8 cellular contexts compared by ENCODE assay signal in the genomic region with DNA sequence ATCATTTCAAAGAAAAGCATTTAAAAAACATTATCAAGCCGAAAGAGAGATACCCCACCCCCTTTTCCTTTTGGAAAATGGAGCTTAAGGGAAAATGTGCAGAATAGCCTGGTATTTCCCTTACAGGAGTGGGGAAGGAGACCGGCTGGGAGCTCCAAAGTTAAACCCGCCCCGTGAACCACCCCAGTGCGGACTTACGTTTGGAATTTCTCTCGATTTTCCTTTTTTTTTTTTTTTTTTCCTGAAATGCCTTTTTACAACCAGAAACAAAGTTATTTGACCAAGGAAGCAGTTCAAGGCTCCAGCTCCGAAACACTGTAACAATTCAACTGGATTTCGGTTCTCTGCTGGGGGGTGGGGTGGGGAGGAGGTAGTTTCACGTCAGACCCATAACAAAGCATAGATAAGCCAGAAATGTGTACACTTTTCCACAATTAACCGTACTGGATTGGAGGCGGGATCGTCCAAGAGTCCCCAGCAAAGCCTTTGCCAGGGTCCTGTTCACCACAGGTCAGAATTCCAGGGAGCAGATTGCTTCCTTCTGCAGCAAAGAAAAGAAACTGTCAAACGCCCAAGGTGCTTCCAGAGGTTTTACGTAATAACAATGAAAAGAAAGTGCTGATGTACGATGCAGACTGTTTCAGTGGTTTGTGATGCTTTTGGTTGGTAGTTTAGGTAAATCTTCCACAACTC. TPM values are rescaled to one million over a fixed set of nuclear protein-coding genes. Genes with fewer than 3 reads are reported as not detected.
DNase-seq lines count a peak whose midpoint lies in the region; ATAC-seq and TF ChIP-seq lines count a peak whose summit lies in the region.

No MANE protein-coding gene starts in this region.

- H4K20me1 ChIP-seq in hepatocyte (ENCODE audit: insufficient read depth, poor library complexity, severe bottlenecking), result no peaks in the 10 kb centered on the region

- H3K36me3 Mint-ChIP-seq in activated CD4-positive, alpha-beta T cell treated with anti-CD3 and anti-CD28 coated beads, Interleukin-2, amount 10 ng/mL, durations not matched to agents 7 days and 5 days (ENCODE audit: low read depth), result peaks cover 3% of the 10 kb centered on the region
- no peaks in the 10 kb centered on the region for H3K36me3 Mint-ChIP-seq in activated CD8-positive, alpha-beta T cell treated with anti-CD3 and anti-CD28 coated beads, Interleukin-2, amount 10 ng/mL, durations not matched to agents 7 days and 5 days (ENCODE audit: low read depth)
- no peaks in the 10 kb centered on the region for H3K36me3 Mint-ChIP-seq in stimulated activated effector memory CD8-positive, alpha-beta T cell treated with anti-CD3 and anti-CD28 coated beads, Interleukin-12 subunit alpha, Interleukin-12 subunit beta, amount 100 ng/mL, for 72 hours

- H3K4me1 ChIP-seq in hepatocyte (ENCODE audit: insufficient read depth), result peaks cover 29% of the 10 kb centered on the region

- ATAC-seq in activated CD8-positive, alpha-beta T cell treated with anti-CD3 and anti-CD28 coated beads, Interleukin-2, amount 10 ng/mL, durations not matched to agents 7 days and 5 days, result no peak
- ATAC-seq in stimulated activated effector memory CD8-positive, alpha-beta T cell treated with anti-CD3 and anti-CD28 coated beads, Interleukin-12 subunit alpha, Interleukin-12 subunit beta, amount 100 ng/mL, for 72 hours, result no peak
- ATAC-seq in GM18517 (IDR thresholded peaks at IDR 0.05; ENCODE audit: unreplicated experiment), result no peak

- H3K27ac ChIP-seq in hepatocyte, result peak overlapping the region; percentile 97

- peaks cover 42% of the 10 kb centered on the region for H3K4me1 Mint-ChIP-seq in activated CD4-positive, alpha-beta T cell treated with anti-CD3 and anti-CD28 coated beads, Interleukin-2, amount 10 ng/mL, durations not matched to agents 7 days and 5 days
- peaks cover 38% of the 10 kb centered on the region for H3K4me1 Mint-ChIP-seq in activated CD8-positive, alpha-beta T cell treated with anti-CD3 and anti-CD28 coated beads, Interleukin-2, amount 10 ng/mL, durations not matched to agents 7 days and 5 days (ENCODE audit: low read depth)
- H3K4me1 Mint-ChIP-seq in stimulated activated effector memory CD8-positive, alpha-beta T cell treated with anti-CD3 and anti-CD28 coated beads, Interleukin-12 subunit alpha, Interleukin-12 subunit beta, amount 100 ng/mL, for 72 hours, result peaks cover 36% of the 10 kb centered on the region

- H3K4me3 Mint-ChIP-seq in activated CD4-positive, alpha-beta T cell treated with anti-CD3 and anti-CD28 coated beads, Interleukin-2, amount 10 ng/mL, durations not matched to agents 7 days and 5 days, result peak overlapping the region; percentile 70
- H3K4me3 Mint-ChIP-seq in activated CD8-positive, alpha-beta T cell treated with anti-CD3 and anti-CD28 coated beads, Interleukin-2, amount 10 ng/mL, durations not matched to agents 7 days and 5 days, result peak overlapping the region; percentile 72
- peak overlapping the region; percentile 84 for H3K4me3 Mint-ChIP-seq in stimulated activated effector memory CD8-positive, alpha-beta T cell treated with anti-CD3 and anti-CD28 coated beads, Interleukin-12 subunit alpha, Interleukin-12 subunit beta, amount 100 ng/mL, for 72 hours

- H3K9me3 Mint-ChIP-seq in activated CD4-positive, alpha-beta T cell treated with anti-CD3 and anti-CD28 coated beads, Interleukin-2, amount 10 ng/mL, durations not matched to agents 7 days and 5 days, result no peaks in the 10 kb centered on the region
- H3K9me3 Mint-ChIP-seq in activated CD8-positive, alpha-beta T cell treated with anti-CD3 and anti-CD28 coated beads, Interleukin-2, amount 10 ng/mL, durations not matched to agents 7 days and 5 days (ENCODE audit: insufficient read depth), result no peaks in the 10 kb centered on the region
- H3K9me3 Mint-ChIP-seq in stimulated activated effector memory CD8-positive, alpha-beta T cell treated with anti-CD3 and anti-CD28 coated beads, Interleukin-12 subunit alpha, Interleukin-12 subunit beta, amount 100 ng/mL, for 72 hours, result no peaks in the 10 kb centered on the region

- CTCF ChIA-PET in activated CD4-positive, alpha-beta T cell treated with anti-CD3 and anti-CD28 coated beads, Interleukin-2, amount 10 ng/mL, durations not matched to agents 7 days and 5 days (lab: Charles Lee), result interaction anchor here (0.6 to 1.7 kb wide), 6 partner anchors 11 to 1937 kb away, joined by 3 to 9 read pairs (median 3); no protein-coding TSS in a partner anchor
- CTCF ChIA-PET in activated CD8-positive, alpha-beta T cell treated with anti-CD3 and anti-CD28 coated beads, Interleukin-2, amount 10 ng/mL, durations not matched to agents 7 days and 5 days (lab: Charles Lee), result interaction anchor here (0.6 to 1.7 kb wide), 3 partner anchors 21 to 292 kb away, joined by 3 to 12 read pairs (median 3); no protein-coding TSS in a partner anchor

- H3K9me2 ChIP-seq in hepatocyte (replicated peaks; ENCODE audit: insufficient read depth), result no peaks in the 10 kb centered on the region

- H3K4me2 ChIP-seq in hepatocyte, result peak overlapping the region; percentile 87

- peaks cover 34% of the 10 kb centered on the region for H3K27me3 ChIP-seq in hepatocyte

- no peaks in the 10 kb centered on the region for H3K36me3 ChIP-seq in hepatocyte (replicated peaks; ENCODE audit: insufficient read depth, low read depth)

- TF ChIP-seq CTCF in hepatocyte (IDR thresholded peaks at IDR 0.05; ENCODE audit: poor library complexity), result no peak

- no peak for DNase-seq in activated CD4-positive, alpha-beta T cell treated with anti-CD3 and anti-CD28 coated beads, Interleukin-2, amount 10 ng/mL, durations not matched to agents 7 days and 5 days
- no peak for DNase-seq in activated CD4-positive, alpha-beta T cell treated with anti-CD3 and anti-CD28 coated beads, Interleukin-2, amount 50 U/mL, for 1 hour
- no peak for DNase-seq in activated CD8-positive, alpha-beta T cell treated with anti-CD3 and anti-CD28 coated beads, Interleukin-2, amount 10 ng/mL, durations not matched to agents 7 days and 5 days
- DNase-seq in hepatocyte (ENCODE audit: low spot score), result peak; percentile 52
- no peak for DNase-seq in stimulated activated effector memory CD8-positive, alpha-beta T cell treated with anti-CD3 and anti-CD28 coated beads, Interleukin-12 subunit alpha, Interleukin-12 subunit beta, amount 100 ng/mL, for 72 hours (ENCODE audit: low spot score in 2 of 2)
- DNase-seq in stimulated activated CD4-positive, alpha-beta T cell treated with anti-CD3 and anti-CD28 coated beads, Interleukin-2, amount 100 ng/mL, for 24 hours, result no peak
- no peak for DNase-seq in effector CD4-positive, alpha-beta T cell

- POLR2A ChIA-PET in activated CD4-positive, alpha-beta T cell treated with anti-CD3 and anti-CD28 coated beads, Interleukin-2, amount 10 ng/mL, durations not matched to agents 7 days and 5 days (lab: Charles Lee), result no interaction called here
- POLR2A ChIA-PET in activated CD8-positive, alpha-beta T cell treated with anti-CD3 and anti-CD28 coated beads, Interleukin-2, amount 10 ng/mL, durations not matched to agents 7 days and 5 days (lab: Charles Lee), result interaction anchor here (1.0 to 1.2 kb wide), 3 partner anchors 9 to 23 kb away, joined by 3 read pairs; no protein-coding TSS in a partner anchor

- H2AFZ ChIP-seq in hepatocyte, result peak overlapping the region; percentile 65

- H3K79me2 ChIP-seq in hepatocyte, result peaks cover 59% of the 10 kb centered on the region

- WGBS in hepatocyte (ENCODE audit: low lambda C conversion rate, missing lambda C conversion rate), result 3% methylated on average over 16 of the region's 16 CpGs

- peak overlapping the region; percentile 38 for H3K4me3 ChIP-seq in hepatocyte

- peak overlapping the region; percentile 62 for H3K27ac Mint-ChIP-seq in activated CD4-positive, alpha-beta T cell treated with anti-CD3 and anti-CD28 coated beads, Interleukin-2, amount 10 ng/mL, durations not matched to agents 7 days and 5 days
- H3K27ac Mint-ChIP-seq in activated CD8-positive, alpha-beta T cell treated with anti-CD3 and anti-CD28 coated beads, Interleukin-2, amount 10 ng/mL, durations not matched to agents 7 days and 5 days, result no peak overlapping the region
- H3K27ac Mint-ChIP-seq in stimulated activated effector memory CD8-positive, alpha-beta T cell treated with anti-CD3 and anti-CD28 coated beads, Interleukin-12 subunit alpha, Interleukin-12 subunit beta, amount 100 ng/mL, for 72 hours, result no peak overlapping the region

- peaks cover 67% of the 10 kb centered on the region for H3K27me3 Mint-ChIP-seq in activated CD4-positive, alpha-beta T cell treated with anti-CD3 and anti-CD28 coated beads, Interleukin-2, amount 10 ng/mL, durations not matched to agents 7 days and 5 days
- H3K27me3 Mint-ChIP-seq in activated CD8-positive, alpha-beta T cell treated with anti-CD3 and anti-CD28 coated beads, Interleukin-2, amount 10 ng/mL, durations not matched to agents 7 days and 5 days (ENCODE audit: low read depth), result peaks cover 78% of the 10 kb centered on the region

- no peaks in the 10 kb centered on the region for H3K9me3 ChIP-seq in hepatocyte (ENCODE audit: low read depth)

RNA-seq across cellular contexts. Expression of a gene that starts 6.7 kb away (rescaled TPM):
- under 1 TPM; 0.12 to 0.33 TPM for total RNA-seq in activated CD4-positive, alpha-beta T cell treated with anti-CD3 and anti-CD28 coated beads, Interleukin-2, amount 10 ng/mL, durations not matched to agents 7 days and 5 days
- under 1 TPM; 0.10 to 0.11 TPM for total RNA-seq in activated CD8-positive, alpha-beta T cell treated with anti-CD3 and anti-CD28 coated beads, Interleukin-2, amount 10 ng/mL, durations not matched to agents 7 days and 5 days
- 1.9 and 2.3 TPM in 2 replicates for total RNA-seq in hepatocyte
- 0.34 and 0.68 TPM in 2 replicates for polyA plus RNA-seq in hepatocyte

RNA-seq across cellular contexts. Expression of a gene that starts 15.3 kb away (rescaled TPM):
- 10 to 100 TPM; 44.1 to 47.2 TPM for total RNA-seq in activated CD4-positive, alpha-beta T cell treated with anti-CD3 and anti-CD28 coated beads, Interleukin-2, amount 10 ng/mL, durations not matched to agents 7 days and 5 days
- 10 to 100 TPM; 46.0 to 47.1 TPM for total RNA-seq in activated CD8-positive, alpha-beta T cell treated with anti-CD3 and anti-CD28 coated beads, Interleukin-2, amount 10 ng/mL, durations not matched to agents 7 days and 5 days
- 34.9 and 61.6 TPM in 2 replicates for total RNA-seq in hepatocyte
- 16.0 and 16.8 TPM in 2 replicates for polyA plus RNA-seq in hepatocyte
